ENCODE assay signal across 1 cellular context in the genomic region with DNA sequence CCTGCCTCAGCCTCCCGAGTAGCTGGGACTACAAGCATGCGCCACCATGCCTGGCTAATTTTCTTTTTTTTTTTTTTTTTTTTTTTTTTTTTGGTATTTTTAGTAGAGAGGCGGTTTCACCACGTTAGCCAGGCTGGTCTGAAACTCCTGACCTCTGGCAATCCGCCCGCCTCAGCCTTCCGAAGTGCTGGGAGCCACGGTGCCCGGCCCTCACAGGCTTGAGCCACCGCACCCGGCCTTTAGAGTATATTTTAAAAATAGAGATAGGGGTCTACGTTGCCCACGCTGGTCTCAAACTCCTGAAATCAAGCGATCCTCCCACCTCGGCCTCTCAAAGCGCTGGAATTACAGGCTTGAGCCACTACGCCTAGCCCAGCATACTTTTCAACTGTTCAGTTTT.
TF ChIP-seq lines count a peak whose summit lies in the region.

No MANE protein-coding gene starts in this region.

TF ChIP-seq in HepG2, 621 proteins besides CTCF, POLR2A, EP300 and RAD21 (continued from another document):
- TF ChIP-seq, protein P1, sequence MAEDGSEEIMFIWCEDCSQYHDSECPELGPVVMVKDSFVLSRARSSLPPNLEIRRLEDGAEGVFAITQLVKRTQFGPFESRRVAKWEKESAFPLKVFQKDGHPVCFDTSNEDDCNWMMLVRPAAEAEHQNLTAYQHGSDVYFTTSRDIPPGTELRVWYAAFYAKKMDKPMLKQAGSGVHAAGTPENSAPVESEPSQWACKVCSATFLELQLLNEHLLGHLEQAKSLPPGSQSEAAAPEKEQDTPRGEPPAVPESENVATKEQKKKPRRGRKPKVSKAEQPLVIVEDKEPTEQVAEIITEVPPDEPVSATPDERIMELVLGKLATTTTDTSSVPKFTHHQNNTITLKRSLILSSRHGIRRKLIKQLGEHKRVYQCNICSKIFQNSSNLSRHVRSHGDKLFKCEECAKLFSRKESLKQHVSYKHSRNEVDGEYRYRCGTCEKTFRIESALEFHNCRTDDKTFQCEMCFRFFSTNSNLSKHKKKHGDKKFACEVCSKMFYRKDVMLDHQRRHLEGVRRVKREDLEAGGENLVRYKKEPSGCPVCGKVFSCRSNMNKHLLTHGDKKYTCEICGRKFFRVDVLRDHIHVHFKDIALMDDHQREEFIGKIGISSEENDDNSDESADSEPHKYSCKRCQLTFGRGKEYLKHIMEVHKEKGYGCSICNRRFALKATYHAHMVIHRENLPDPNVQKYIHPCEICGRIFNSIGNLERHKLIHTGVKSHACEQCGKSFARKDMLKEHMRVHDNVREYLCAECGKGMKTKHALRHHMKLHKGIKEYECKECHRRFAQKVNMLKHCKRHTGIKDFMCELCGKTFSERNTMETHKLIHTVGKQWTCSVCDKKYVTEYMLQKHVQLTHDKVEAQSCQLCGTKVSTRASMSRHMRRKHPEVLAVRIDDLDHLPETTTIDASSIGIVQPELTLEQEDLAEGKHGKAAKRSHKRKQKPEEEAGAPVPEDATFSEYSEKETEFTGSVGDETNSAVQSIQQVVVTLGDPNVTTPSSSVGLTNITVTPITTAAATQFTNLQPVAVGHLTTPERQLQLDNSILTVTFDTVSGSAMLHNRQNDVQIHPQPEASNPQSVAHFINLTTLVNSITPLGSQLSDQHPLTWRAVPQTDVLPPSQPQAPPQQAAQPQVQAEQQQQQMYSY (CRISPR knock-in tag; IDR thresholded peaks at IDR 0.05), result no peak
- TF ChIP-seq MEIS2 (CRISPR knock-in tag; IDR thresholded peaks at IDR 0.05), result no peak
- no peak for TF ChIP-seq ZNF879 (CRISPR knock-in tag; IDR thresholded peaks at IDR 0.05)
- TF ChIP-seq, protein P2, sequence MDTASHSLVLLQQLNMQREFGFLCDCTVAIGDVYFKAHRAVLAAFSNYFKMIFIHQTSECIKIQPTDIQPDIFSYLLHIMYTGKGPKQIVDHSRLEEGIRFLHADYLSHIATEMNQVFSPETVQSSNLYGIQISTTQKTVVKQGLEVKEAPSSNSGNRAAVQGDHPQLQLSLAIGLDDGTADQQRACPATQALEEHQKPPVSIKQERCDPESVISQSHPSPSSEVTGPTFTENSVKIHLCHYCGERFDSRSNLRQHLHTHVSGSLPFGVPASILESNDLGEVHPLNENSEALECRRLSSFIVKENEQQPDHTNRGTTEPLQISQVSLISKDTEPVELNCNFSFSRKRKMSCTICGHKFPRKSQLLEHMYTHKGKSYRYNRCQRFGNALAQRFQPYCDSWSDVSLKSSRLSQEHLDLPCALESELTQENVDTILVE (CRISPR knock-in tag; IDR thresholded peaks at IDR 0.05), result no peak
- TF ChIP-seq, protein P3, sequence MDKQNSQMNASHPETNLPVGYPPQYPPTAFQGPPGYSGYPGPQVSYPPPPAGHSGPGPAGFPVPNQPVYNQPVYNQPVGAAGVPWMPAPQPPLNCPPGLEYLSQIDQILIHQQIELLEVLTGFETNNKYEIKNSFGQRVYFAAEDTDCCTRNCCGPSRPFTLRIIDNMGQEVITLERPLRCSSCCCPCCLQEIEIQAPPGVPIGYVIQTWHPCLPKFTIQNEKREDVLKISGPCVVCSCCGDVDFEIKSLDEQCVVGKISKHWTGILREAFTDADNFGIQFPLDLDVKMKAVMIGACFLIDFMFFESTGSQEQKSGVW (CRISPR knock-in tag; IDR thresholded peaks at IDR 0.05; ENCODE audit: borderline replicate concordance), result no peak
- TF ChIP-seq ZBTB3 (CRISPR knock-in tag; IDR thresholded peaks at IDR 0.05; ENCODE audit: borderline replicate concordance, low read depth), result no peak
TF ChIP-seq in HepG2: peak in this region for 0.
